In the genomic region with DNA sequence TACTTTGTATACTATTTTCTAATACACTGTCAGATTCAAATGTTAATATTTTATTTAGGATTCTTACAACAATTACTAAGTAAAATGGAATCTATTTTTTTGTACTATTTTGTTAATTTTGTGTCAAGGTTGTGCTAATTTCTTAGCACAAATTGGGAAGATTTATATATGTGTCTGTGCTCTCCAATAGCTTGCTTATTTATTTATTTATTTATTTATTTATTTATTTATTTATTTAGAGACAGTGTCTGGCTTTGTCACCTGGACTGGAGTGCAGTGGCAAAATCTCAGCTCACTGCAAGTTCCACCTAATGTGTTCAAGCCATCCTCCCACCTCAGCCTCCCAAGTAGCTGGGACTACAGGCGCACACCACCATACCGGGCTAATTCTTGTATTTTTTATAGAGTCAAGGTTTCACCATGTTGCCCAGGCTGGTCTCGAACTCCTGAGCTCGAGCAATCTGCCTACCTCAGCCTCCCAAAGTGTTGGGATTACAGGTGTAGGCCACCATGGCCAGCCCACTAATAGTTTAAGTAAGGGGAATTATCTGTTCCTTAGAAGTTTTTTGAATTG, we compare ENCODE assay signal across 29 cellular contexts. TPM values are rescaled to one million over a fixed set of nuclear protein-coding genes. Genes with fewer than 3 reads are reported as not detected.
A peak's percentile ranks its signal among the peaks of the same experiment; 100 is the strongest.
DNase-seq lines count a peak whose midpoint lies in the region; ATAC-seq, FAIRE-seq and TF ChIP-seq lines count a peak whose summit lies in the region.
"Had no signal": no experiment of that assay in that cellular context is flagged by ENCODE, and none has a peak within 500 bp of the region (broad histone marks: within the 10 kb centered on the region; RNA-seq: fewer than 3 reads in every experiment).

No MANE protein-coding gene starts in this region.

- TF ChIP-seq RAD21 in A549 (conservative IDR thresholded peaks at IDR 0.05 in 1 of 2, IDR thresholded peaks at IDR 0.05 in 1 of 2) = no peak

- WGBS in A549 (ENCODE audit: missing lambda C conversion rate) = 49% methylated on average over 4 of the region's 4 CpGs
- 93% methylated on average over 4 of the region's 4 CpGs for WGBS in esophagus muscularis mucosa

- FAIRE-seq in A549 (lab: Jason Lieb, UNC) = no peak
- FAIRE-seq: GM12878, GM12892, GM18507 had no signal

- POLR2A ChIA-PET in A549 (lab: Yijun Ruan, JAX) = no interaction called here

- no peak overlapping the region for H3K4me2 ChIP-seq in A549
- H3K4me2 ChIP-seq: BLaER1 had no signal

- H3K27ac ChIP-seq in A549 (no peak overlapping the region), esophagus muscularis mucosa (replicated peaks in 1 of 4) (no peak overlapping the region), vagina (no peak overlapping the region)
- H3K27ac ChIP-seq: BLaER1 had no signal

- H3K9me3 ChIP-seq in A549 = no peaks in the 10 kb centered on the region; the same call in 2 of the 3 replicates
- H3K9me3 ChIP-seq in esophagus muscularis mucosa = peaks cover 0 to 7% (median 2%) of the 10 kb centered on the region in 4 donors
- no peaks in the 10 kb centered on the region for H3K9me3 ChIP-seq in vagina
- H3K9me3 ChIP-seq: BE2C, BLaER1 had no signal

- CTCF ChIA-PET in A549 (lab: Yijun Ruan, JAX) = interaction anchor here (1.2 kb wide), 1 partner anchor 10 kb away, joined by 3 read pairs; no protein-coding TSS in a partner anchor

- TF ChIP-seq EP300 in A549 (IDR thresholded peaks at IDR 0.05) = no peak
- no peak for TF ChIP-seq EP300 in esophagus muscularis mucosa (IDR thresholded peaks at IDR 0.05)

- intact Hi-C loops in esophagus muscularis mucosa (cut with DNase I) = no loop called here
- intact Hi-C loops in vagina (cut with DNase I) = no loop called here

- no peak overlapping the region for H3K4me3 ChIP-seq in A549
- no peak overlapping the region for H3K4me3 ChIP-seq in esophagus muscularis mucosa
- H3K4me3 ChIP-seq in vagina = no peak overlapping the region
- H3K4me3 ChIP-seq: BLaER1, GM12878 had no signal

- DNase-seq in A549 (ENCODE audit: low read depth in 1 of 2, low spot score in 1 of 2) (no peak), esophagus muscularis mucosa (ENCODE audit: extremely low spot score) (peak; percentile 90), vagina (ENCODE audit: extremely low spot score in 2 of 2) (peak; percentile 19 to 34), SIG-M5 treated with dmso at 0.1 percent for 504 hours (lab: John Stamatoyannopoulos, UW; ENCODE audit: unreplicated experiment) (no peak)
- no peak for DNase-seq in activated CD4-positive, CD25-positive, alpha-beta regulatory T cell treated with anti-CD3 and anti-CD28 coated beads, Interleukin-2, amount 50 U/mL, for 72 hours
- DNase-seq: 8988T; ACHN; BE2C; CD4-positive, alpha-beta memory T cell; CD4-positive, CD25-positive, alpha-beta regulatory T cell; CD8-positive, alpha-beta memory T cell; COR-L47; DMS 273 treated with DMSO at 0.1 percent for 48 hours; DMS153; DMS53; DMS79; DND-41; EL; GDM1 had no signal

- ATAC-seq in A549 = no peak
- ATAC-seq in HG02623 (IDR thresholded peaks at IDR 0.05; ENCODE audit: unreplicated experiment) = no peak
- ATAC-seq: GM12878 had no signal

- H3K36me3 ChIP-seq in esophagus muscularis mucosa (no peaks in the 10 kb centered on the region), vagina (no peaks in the 10 kb centered on the region)
- H3K36me3 ChIP-seq: BE2C, BLaER1 had no signal

- H3K27me3 ChIP-seq in esophagus muscularis mucosa (no peaks in the 10 kb centered on the region), vagina (no peaks in the 10 kb centered on the region)
- H3K27me3 ChIP-seq: BLaER1 had no signal

- no peak for TF ChIP-seq CTCF in A549 (IDR thresholded peaks at IDR 0.05)
- no peak for TF ChIP-seq CTCF in esophagus muscularis mucosa (IDR thresholded peaks at IDR 0.05)
- no peak for TF ChIP-seq CTCF in vagina (IDR thresholded peaks at IDR 0.05)

- TF ChIP-seq POLR2A in A549 (IDR thresholded peaks at IDR 0.05; ENCODE audit: low read length) = no peak
- TF ChIP-seq POLR2A in esophagus muscularis mucosa (IDR thresholded peaks at IDR 0.05; ENCODE audit: low read depth) = no peak
- no peak for TF ChIP-seq POLR2A in vagina (IDR thresholded peaks at IDR 0.05)

- H3K4me1 ChIP-seq in A549 (no peaks in the 10 kb centered on the region), esophagus muscularis mucosa (no peaks in the 10 kb centered on the region), vagina (no peaks in the 10 kb centered on the region)
- H3K4me1 ChIP-seq: BE2C, BLaER1 had no signal

TF ChIP-seq in A549, 52 proteins besides CTCF, POLR2A, EP300 and RAD21:
- TF ChIP-seq TFCP2L1 (CRISPR knock-in tag; IDR thresholded peaks at IDR 0.05) (no peak), ZC3H11A (IDR thresholded peaks at IDR 0.05) (peak; percentile 96)

RNA-seq across cellular contexts. Expression of gene CTXND1, which starts 34.6 kb away (rescaled TPM):
- polyA plus RNA-seq in A549 (2011; rRNA removed) = not detected in 2 replicates
- not detected in 2 replicates for polyA plus RNA-seq in A549 (2012; cell fraction: cytosol; rRNA removed)
- polyA plus RNA-seq in A549 (2012; cell fraction: nucleus; rRNA removed) = not detected in 2 replicates
- not detected in 3 replicates for polyA plus RNA-seq in A549 (2017; fragmentation: RNase III; extraction: RNeasy Plus Mini Kit Qiagen cat#74134 plus additional on column Dnase treatment)
- polyA minus RNA-seq in A549 (2011; rRNA and poly(A)+ RNA removed) = not detected in 2 replicates
- total RNA-seq in esophagus muscularis mucosa = under 1 TPM; 0.33 to 0.80 (median 0.56) TPM
- total RNA-seq in vagina = 0.49 TPM
- total RNA-seq: A673; CD4-positive, alpha-beta memory T cell; CD4-positive, CD25-positive, alpha-beta regulatory T cell; CD8-positive, alpha-beta memory T cell; Daoy; G401; GM12878 had no signal
- polyA plus RNA-seq: AG04450; CD14-positive monocyte; CD4-positive, alpha-beta memory T cell; CD4-positive, CD25-positive, alpha-beta regulatory T cell; CD8-positive, alpha-beta memory T cell had no signal

Comparison
In these comparisons a context has a peak if more than half of its experiments do, and no peak if none do; other contexts are left out.
1. DNase-seq: peak in esophagus muscularis mucosa (single experiment) and vagina (2 of 2); none in A549 (0 of 2), activated CD4-positive, CD25-positive, alpha-beta regulatory T cell treated with anti-CD3 and anti-CD28 coated beads, Interleukin-2, amount 50 U/mL, for 72 hours (single experiment) and SIG-M5 treated with dmso at 0.1 percent for 504 hours (single experiment).